Comparison of ENCODE assay signal across 1 cellular context in the genomic region with DNA sequence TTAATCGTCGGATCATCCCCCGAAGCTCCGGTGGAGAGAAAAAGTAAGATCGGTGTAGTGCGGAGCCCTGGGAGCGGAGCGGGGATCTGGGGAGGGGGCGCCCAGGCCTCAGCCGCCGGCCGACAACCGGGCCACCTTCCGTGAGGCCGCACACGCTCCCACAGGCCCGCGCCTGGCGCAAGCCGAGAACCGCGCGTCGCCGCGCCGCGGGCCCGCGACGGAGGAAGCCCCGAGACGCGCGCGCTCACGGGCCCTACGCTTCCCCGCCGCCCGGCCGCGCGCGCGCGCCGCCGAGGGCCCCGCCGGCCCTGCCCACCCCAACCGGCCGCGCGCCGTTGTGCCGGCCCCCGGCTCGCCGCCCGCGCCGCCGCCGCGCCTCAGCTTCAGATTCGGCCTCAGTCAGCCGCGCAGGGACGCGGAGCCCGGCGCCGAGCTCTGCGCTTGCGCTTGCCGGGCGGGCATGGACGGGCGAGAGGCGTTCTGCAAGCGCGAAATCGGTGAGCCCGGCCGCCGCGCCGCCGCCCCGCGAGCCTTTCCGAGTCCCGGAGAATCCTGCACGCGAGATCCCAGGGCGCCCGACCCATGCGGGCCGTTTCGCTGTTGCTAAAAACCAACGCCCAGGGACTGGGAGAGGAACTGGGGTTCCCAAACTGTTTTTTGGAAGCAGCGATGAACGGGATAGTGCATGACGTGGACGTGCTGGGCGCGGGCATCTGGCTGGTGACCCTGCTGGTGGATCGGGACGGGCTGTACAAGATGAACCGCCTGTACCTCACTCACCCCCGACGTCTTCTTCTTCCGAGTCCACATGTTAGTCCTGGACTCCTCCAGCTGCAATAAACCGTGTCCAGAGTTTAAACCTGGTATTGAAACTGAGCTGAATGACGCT.
TF ChIP-seq lines count a peak whose summit lies in the region.

No MANE protein-coding gene starts in this region.

TF ChIP-seq in HepG2, 621 proteins besides CTCF, POLR2A, EP300 and RAD21 (continued from another document and continues in another):
- TF ChIP-seq, protein P1, sequence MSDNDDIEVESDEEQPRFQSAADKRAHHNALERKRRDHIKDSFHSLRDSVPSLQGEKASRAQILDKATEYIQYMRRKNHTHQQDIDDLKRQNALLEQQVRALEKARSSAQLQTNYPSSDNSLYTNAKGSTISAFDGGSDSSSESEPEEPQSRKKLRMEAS (IDR thresholded peaks at IDR 0.05): peak; percentile 66
- no peak for TF ChIP-seq SNAI1 (CRISPR knock-in tag; IDR thresholded peaks at IDR 0.05; ENCODE audit: borderline replicate concordance)
- peak; percentile 30 for TF ChIP-seq SPEN (CRISPR knock-in tag; IDR thresholded peaks at IDR 0.05; ENCODE audit: low read depth)
- no peak for TF ChIP-seq RBAK (CRISPR knock-in tag; IDR thresholded peaks at IDR 0.05)
- TF ChIP-seq RFX5 (IDR thresholded peaks at IDR 0.05; ENCODE audit: low read depth, low read length): no peak
- TF ChIP-seq EHMT2 (IDR thresholded peaks at IDR 0.05; ENCODE audit: borderline replicate concordance, low read depth, low read length): no peak
- TF ChIP-seq, protein P2, sequence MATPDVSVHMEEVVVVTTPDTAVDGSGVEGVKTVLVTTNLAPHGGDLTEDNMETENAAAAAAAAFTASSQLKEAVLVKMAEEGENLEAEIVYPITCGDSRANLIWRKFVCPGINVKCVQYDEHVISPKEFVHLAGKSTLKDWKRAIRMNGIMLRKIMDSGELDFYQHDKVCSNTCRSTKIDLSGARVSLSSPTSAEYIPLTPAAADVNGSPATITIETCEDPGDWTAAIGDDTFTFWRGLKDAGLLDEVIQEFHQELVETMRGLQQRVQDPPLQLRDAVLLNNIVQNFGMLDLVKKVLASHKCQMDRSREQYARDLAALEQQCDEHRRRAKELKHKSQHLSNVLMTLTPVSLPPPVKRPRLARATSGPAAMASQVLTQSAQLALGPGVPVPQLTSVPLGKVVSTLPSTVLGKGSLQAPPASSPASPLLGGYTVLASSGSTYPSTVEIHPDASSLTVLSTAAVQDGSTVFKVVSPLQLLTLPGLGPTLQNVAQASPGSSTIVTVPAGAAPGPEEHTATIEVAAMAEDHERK (CRISPR knock-in tag; IDR thresholded peaks at IDR 0.05; ENCODE audit: low read depth): peak; percentile 24; the same call in 1 of the 2 replicates
- TF ChIP-seq ZKSCAN1 (IDR thresholded peaks at IDR 0.05; ENCODE audit: low read length): no peak
- TF ChIP-seq MYC (CRISPR knock-in tag; IDR thresholded peaks at IDR 0.05; ENCODE audit: borderline replicate concordance): peak; percentile 60; the same call in 1 of the 2 replicates
- TF ChIP-seq ZNF773 (CRISPR knock-in tag; IDR thresholded peaks at IDR 0.05; ENCODE audit: borderline replicate concordance): no peak
- TF ChIP-seq, protein P3, sequence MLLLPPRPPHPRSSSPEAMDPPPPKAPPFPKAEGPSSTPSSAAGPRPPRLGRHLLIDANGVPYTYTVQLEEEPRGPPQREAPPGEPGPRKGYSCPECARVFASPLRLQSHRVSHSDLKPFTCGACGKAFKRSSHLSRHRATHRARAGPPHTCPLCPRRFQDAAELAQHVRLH (CRISPR knock-in tag; IDR thresholded peaks at IDR 0.05; ENCODE audit: borderline replicate concordance, low read depth): peak; percentile 71
- peak; percentile 48; the same call in 1 of the 2 replicates for TF ChIP-seq REXO4 (CRISPR knock-in tag; IDR thresholded peaks at IDR 0.05; ENCODE audit: borderline replicate concordance)
- TF ChIP-seq, protein P4, sequence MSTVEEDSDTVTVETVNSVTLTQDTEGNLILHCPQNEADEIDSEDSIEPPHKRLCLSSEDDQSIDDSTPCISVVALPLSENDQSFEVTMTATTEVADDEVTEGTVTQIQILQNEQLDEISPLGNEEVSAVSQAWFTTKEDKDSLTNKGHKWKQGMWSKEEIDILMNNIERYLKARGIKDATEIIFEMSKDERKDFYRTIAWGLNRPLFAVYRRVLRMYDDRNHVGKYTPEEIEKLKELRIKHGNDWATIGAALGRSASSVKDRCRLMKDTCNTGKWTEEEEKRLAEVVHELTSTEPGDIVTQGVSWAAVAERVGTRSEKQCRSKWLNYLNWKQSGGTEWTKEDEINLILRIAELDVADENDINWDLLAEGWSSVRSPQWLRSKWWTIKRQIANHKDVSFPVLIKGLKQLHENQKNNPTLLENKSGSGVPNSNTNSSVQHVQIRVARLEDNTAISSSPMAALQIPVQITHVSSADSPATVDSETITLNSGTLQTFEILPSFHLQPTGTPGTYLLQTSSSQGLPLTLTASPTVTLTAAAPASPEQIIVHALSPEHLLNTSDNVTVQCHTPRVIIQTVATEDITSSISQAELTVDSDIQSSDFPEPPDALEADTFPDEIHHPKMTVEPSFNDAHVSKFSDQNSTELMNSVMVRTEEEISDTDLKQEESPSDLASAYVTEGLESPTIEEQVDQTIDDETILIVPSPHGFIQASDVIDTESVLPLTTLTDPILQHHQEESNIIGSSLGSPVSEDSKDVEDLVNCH (CRISPR knock-in tag; IDR thresholded peaks at IDR 0.05): no peak
- TF ChIP-seq ATF7-NPFF (CRISPR knock-in tag; IDR thresholded peaks at IDR 0.05; ENCODE audit: low read depth): peak; percentile 67; the same call in 1 of the 2 replicates
- no peak for TF ChIP-seq ZNF335 (CRISPR knock-in tag; IDR thresholded peaks at IDR 0.05)
- TF ChIP-seq, protein P5, sequence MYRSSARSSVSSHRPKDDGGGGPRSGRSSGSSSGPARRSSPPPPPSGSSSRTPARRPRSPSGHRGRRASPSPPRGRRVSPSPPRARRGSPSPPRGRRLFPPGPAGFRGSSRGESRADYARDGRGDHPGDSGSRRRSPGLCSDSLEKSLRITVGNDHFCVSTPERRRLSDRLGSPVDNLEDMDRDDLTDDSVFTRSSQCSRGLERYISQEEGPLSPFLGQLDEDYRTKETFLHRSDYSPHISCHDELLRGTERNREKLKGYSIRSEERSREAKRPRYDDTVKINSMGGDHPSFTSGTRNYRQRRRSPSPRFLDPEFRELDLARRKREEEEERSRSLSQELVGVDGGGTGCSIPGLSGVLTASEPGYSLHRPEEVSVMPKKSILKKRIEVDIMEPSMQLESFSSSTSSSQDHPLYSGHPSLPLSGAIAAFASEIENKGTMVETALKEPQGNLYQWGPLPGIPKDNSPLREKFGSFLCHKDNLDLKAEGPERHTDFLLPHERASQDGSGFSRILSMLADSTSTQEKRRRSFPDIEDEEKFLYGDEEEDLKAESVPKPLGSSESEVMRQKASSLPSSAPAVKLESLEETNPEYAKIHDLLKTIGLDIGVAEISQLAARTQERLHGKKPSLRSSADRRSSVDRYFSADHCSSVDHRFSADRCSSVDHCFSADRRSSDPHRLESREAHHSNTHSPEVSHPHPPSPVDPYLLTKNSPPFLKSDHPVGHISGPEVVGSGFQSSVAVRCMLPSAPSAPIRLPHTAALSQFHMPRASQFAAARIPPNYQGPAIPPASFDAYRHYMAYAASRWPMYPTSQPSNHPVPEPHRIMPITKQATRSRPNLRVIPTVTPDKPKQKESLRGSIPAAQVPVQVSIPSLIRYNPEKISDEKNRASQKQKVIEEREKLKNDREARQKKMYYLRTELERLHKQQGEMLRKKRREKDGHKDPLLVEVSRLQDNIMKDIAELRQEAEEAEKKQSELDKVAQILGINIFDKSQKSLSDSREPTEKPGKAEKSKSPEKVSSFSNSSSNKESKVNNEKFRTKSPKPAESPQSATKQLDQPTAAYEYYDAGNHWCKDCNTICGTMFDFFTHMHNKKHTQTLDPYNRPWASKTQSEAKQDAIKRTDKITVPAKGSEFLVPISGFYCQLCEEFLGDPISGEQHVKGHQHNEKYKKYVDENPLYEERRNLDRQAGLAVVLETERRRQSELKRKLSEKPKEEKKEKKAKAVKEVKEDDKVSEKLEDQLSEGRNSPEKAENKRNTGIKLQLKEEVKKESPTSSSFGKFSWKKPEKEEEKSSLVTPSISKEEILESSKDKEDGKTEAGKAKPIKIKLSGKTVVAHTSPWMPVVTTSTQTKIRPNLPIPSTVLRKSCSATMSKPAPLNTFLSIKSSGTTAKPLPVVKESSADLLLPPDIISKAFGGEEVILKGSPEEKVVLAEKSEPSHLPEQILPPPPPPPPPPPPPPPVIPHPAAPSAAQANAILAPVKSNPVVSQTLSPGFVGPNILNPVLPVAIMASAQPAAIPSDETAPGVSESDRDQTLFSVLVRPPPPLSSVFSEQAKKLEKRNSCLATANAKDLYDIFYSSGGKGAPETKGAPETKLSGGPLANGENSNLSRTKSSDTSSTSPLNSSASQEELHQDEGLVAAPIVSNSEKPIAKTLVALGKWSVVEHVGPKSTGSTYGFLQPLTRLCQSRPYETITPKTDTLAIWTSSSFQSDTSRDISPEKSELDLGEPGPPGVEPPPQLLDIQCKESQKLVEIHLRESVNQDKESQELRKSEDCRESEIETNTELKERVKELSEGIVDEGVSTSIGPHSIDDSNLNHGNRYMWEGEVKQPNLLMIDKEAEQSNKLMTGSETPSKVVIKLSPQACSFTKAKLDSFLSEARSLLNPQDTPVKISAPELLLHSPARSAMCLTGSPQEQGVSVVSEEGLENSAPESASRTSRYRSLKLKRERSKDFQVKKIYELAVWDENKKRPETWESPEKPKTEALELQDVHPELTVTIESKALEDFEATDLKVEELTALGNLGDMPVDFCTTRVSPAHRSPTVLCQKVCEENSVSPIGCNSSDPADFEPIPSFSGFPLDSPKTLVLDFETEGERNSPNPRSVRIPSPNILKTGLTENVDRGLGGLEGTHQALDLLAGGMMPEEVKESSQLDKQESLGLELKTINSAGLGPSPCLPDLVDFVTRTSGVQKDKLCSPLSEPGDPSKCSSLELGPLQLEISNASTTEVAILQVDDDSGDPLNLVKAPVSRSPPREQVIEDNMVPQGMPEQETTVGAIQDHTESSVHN (CRISPR knock-in tag; IDR thresholded peaks at IDR 0.05): no peak
- TF ChIP-seq SMAD1 (CRISPR knock-in tag; IDR thresholded peaks at IDR 0.05; ENCODE audit: borderline replicate concordance, low read depth): no peak
- TF ChIP-seq, protein P6, sequence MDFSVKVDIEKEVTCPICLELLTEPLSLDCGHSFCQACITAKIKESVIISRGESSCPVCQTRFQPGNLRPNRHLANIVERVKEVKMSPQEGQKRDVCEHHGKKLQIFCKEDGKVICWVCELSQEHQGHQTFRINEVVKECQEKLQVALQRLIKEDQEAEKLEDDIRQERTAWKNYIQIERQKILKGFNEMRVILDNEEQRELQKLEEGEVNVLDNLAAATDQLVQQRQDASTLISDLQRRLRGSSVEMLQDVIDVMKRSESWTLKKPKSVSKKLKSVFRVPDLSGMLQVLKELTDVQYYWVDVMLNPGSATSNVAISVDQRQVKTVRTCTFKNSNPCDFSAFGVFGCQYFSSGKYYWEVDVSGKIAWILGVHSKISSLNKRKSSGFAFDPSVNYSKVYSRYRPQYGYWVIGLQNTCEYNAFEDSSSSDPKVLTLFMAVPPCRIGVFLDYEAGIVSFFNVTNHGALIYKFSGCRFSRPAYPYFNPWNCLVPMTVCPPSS (IDR thresholded peaks at IDR 0.05): no peak
- TF ChIP-seq MAF1 (CRISPR knock-in tag; IDR thresholded peaks at IDR 0.05; ENCODE audit: borderline replicate concordance): 0 out of 2 replicates have a peak, but pooled peaks have one; percentile 55
- TF ChIP-seq, protein P7, sequence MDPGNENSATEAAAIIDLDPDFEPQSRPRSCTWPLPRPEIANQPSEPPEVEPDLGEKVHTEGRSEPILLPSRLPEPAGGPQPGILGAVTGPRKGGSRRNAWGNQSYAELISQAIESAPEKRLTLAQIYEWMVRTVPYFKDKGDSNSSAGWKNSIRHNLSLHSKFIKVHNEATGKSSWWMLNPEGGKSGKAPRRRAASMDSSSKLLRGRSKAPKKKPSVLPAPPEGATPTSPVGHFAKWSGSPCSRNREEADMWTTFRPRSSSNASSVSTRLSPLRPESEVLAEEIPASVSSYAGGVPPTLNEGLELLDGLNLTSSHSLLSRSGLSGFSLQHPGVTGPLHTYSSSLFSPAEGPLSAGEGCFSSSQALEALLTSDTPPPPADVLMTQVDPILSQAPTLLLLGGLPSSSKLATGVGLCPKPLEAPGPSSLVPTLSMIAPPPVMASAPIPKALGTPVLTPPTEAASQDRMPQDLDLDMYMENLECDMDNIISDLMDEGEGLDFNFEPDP (CRISPR knock-in tag; conservative IDR thresholded peaks at IDR 0.05): no peak
- TF ChIP-seq ZNF749 (CRISPR knock-in tag; IDR thresholded peaks at IDR 0.05; ENCODE audit: borderline replicate concordance): peak; percentile 36; the same call in 1 of the 2 replicates
- TF ChIP-seq NCOA1 (CRISPR knock-in tag; IDR thresholded peaks at IDR 0.05): no peak
- TF ChIP-seq ATF7 (IDR thresholded peaks at IDR 0.05): no peak
- peak; percentile 49; the same call in 1 of the 2 replicates for TF ChIP-seq ATF7 (CRISPR knock-in tag; IDR thresholded peaks at IDR 0.05)
- no peak; the same call in 1 of the 2 replicates for TF ChIP-seq RCOR2 (CRISPR knock-in tag; IDR thresholded peaks at IDR 0.05)
- peak; percentile 19; the same call in 1 of the 2 replicates for TF ChIP-seq ZNF572 (CRISPR knock-in tag; IDR thresholded peaks at IDR 0.05)
- peak; percentile 86; the same call in 1 of the 2 replicates for TF ChIP-seq ZNF709 (CRISPR knock-in tag; IDR thresholded peaks at IDR 0.05)
- no peak for TF ChIP-seq TBX3 (IDR thresholded peaks at IDR 0.05; ENCODE audit: borderline replicate concordance)
- TF ChIP-seq, protein P8, sequence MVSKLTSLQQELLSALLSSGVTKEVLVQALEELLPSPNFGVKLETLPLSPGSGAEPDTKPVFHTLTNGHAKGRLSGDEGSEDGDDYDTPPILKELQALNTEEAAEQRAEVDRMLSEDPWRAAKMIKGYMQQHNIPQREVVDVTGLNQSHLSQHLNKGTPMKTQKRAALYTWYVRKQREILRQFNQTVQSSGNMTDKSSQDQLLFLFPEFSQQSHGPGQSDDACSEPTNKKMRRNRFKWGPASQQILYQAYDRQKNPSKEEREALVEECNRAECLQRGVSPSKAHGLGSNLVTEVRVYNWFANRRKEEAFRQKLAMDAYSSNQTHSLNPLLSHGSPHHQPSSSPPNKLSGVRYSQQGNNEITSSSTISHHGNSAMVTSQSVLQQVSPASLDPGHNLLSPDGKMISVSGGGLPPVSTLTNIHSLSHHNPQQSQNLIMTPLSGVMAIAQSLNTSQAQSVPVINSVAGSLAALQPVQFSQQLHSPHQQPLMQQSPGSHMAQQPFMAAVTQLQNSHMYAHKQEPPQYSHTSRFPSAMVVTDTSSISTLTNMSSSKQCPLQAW (CRISPR knock-in tag; IDR thresholded peaks at IDR 0.05): no peak; the same call in 1 of the 2 replicates
- no peak for TF ChIP-seq SNRNP70 (IDR thresholded peaks at IDR 0.05; ENCODE audit: low read depth, low read length)
- no peak for TF ChIP-seq ZNF547 (CRISPR knock-in tag; IDR thresholded peaks at IDR 0.05)
- TF ChIP-seq, protein P9, sequence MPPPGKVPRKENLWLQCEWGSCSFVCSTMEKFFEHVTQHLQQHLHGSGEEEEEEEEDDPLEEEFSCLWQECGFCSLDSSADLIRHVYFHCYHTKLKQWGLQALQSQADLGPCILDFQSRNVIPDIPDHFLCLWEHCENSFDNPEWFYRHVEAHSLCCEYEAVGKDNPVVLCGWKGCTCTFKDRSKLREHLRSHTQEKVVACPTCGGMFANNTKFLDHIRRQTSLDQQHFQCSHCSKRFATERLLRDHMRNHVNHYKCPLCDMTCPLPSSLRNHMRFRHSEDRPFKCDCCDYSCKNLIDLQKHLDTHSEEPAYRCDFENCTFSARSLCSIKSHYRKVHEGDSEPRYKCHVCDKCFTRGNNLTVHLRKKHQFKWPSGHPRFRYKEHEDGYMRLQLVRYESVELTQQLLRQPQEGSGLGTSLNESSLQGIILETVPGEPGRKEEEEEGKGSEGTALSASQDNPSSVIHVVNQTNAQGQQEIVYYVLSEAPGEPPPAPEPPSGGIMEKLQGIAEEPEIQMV (CRISPR knock-in tag; IDR thresholded peaks at IDR 0.05; ENCODE audit: low read depth): no peak
- peak; percentile 82 for TF ChIP-seq POLR2G (IDR thresholded peaks at IDR 0.05; ENCODE audit: low read depth, low read length)
- TF ChIP-seq ZBTB7A (CRISPR knock-in tag; IDR thresholded peaks at IDR 0.05): peak; percentile 39; the same call in 1 of the 2 replicates
- TF ChIP-seq ZNF577 (CRISPR knock-in tag; IDR thresholded peaks at IDR 0.05; ENCODE audit: borderline replicate concordance, low read depth): no peak
